Comparison of ENCODE assay signal across 15 cellular contexts in genomic region chr14:100571837-100572236, GRCh38. TPM values are rescaled to one million over a fixed set of nuclear protein-coding genes. Genes with fewer than 3 reads are reported as not detected.
DNase-seq lines count a peak whose midpoint lies in the region; ATAC-seq and TF ChIP-seq lines count a peak whose summit lies in the region.
"Had no signal": no experiment of that assay in that cellular context is flagged by ENCODE, and none has a peak within 500 bp of the region (broad histone marks: within the 10 kb centered on the region; RNA-seq: fewer than 3 reads in every experiment).

No MANE protein-coding gene starts in this region.

- intact Hi-C loops in Right ventricle myocardium inferior (cut with DNase I) (no loop called here), Right ventricle myocardium superior (cut with DNase I) (no loop called here), MCF 10A (cut with micrococcal nuclease) (no loop called here)

- H3K27ac ChIP-seq in trophoblast cell (ENCODE audit: low read depth, low read length): no peak overlapping the region
- H3K27ac ChIP-seq: A549 had no signal

- DNase-seq in Right ventricle myocardium inferior (ENCODE audit: missing footprints): peak; percentile 60
- no peak for DNase-seq in Right ventricle myocardium superior
- DNase-seq in H7: peak; percentile 68
- peak; percentile 67 for DNase-seq in cerebellum (ENCODE audit: low spot score)
- no peak for DNase-seq in MCF 10A (ENCODE audit: unreplicated experiment)
- no peak for DNase-seq in NCI-H1417 treated with DMSO at 0.1 percent for 48 hours (lab: John Stamatoyannopoulos, UW)
- DNase-seq in trophoblast cell: no peak
- DNase-seq: BE2C; Caco-2; CD8-positive, alpha-beta memory T cell; GOT3; HCEC 1CT; IMR-90; KG1 had no signal

- peaks cover 30% of the 10 kb centered on the region for H3K27me3 ChIP-seq in H7 (ENCODE audit: control insufficient read depth, insufficient read depth, low read length)
- H3K27me3 ChIP-seq in trophoblast cell (ENCODE audit: insufficient read depth, low read length): peaks cover 40% of the 10 kb centered on the region

- TF ChIP-seq CTCF in MCF 10A (IDR thresholded peaks at IDR 0.05; ENCODE audit: unreplicated experiment): no peak

- no peak overlapping the region for H4K12ac ChIP-seq in trophoblast cell (ENCODE audit: low read depth, low read length)

- CTCF ChIA-PET in MCF 10A (lab: Yijun Ruan, JAX): no interaction called here

- H3K36me3 ChIP-seq in H7 (replicated peaks; ENCODE audit: control insufficient read depth, insufficient read depth, low read length): no peaks in the 10 kb centered on the region
- H3K36me3 ChIP-seq in trophoblast cell (ENCODE audit: control insufficient read depth in 1 of 2, insufficient read depth in 2 of 2, low read length in 2 of 2): no peaks in the 10 kb centered on the region
- H3K36me3 ChIP-seq: BE2C had no signal

- POLR2A ChIA-PET in MCF 10A (lab: Yijun Ruan, JAX): interaction anchor here (0.7 kb wide), 1 partner anchor 1875 kb away, joined by 3 read pairs; no protein-coding TSS in a partner anchor

- no peak overlapping the region for H4K8ac ChIP-seq in trophoblast cell (ENCODE audit: low read depth, low read length)

- H3K79me2 ChIP-seq in trophoblast cell (ENCODE audit: control insufficient read depth, insufficient read depth, low read length, poor library complexity): no peaks in the 10 kb centered on the region

- H2BK5ac ChIP-seq in trophoblast cell (ENCODE audit: low read depth, low read length, poor library complexity): no peak overlapping the region

- no peak overlapping the region for H3K14ac ChIP-seq in trophoblast cell (ENCODE audit: low read length)

- no TSS peak for BruUV-seq in MCF 10A (replicated peaks; lab: Mats Ljungman, UMichigan)

- no peaks in the 10 kb centered on the region for H3K9me3 Mint-ChIP-seq in MCF 10A (ENCODE audit: unreplicated experiment)
- H3K9me3 Mint-ChIP-seq: CD8-positive, alpha-beta memory T cell had no signal

- H3K9me3 ChIP-seq in trophoblast cell (ENCODE audit: insufficient read depth, low read depth, low read length): no peaks in the 10 kb centered on the region
- H3K9me3 ChIP-seq: A549, BE2C, Caco-2 had no signal

- H3K4me3 ChIP-seq in H7 (ENCODE audit: insufficient read depth, low read depth, low read length): no peak overlapping the region
- no peak overlapping the region for H3K4me3 ChIP-seq in trophoblast cell (ENCODE audit: low read depth, low read length)
- H3K4me3 ChIP-seq: A549 had no signal

- H3K36me3 Mint-ChIP-seq in MCF 10A (ENCODE audit: insufficient read depth, unreplicated experiment): peaks cover 6% of the 10 kb centered on the region
- H3K36me3 Mint-ChIP-seq: CD8-positive, alpha-beta memory T cell had no signal

- no peak overlapping the region for H3K27ac Mint-ChIP-seq in MCF 10A (ENCODE audit: low read depth, unreplicated experiment)
- H3K27ac Mint-ChIP-seq: CD8-positive, alpha-beta memory T cell had no signal

- H3K4me2 ChIP-seq in trophoblast cell (ENCODE audit: low read length): no peak overlapping the region
- H3K4me2 ChIP-seq: A549 had no signal

- H3K4me3 Mint-ChIP-seq in MCF 10A (ENCODE audit: unreplicated experiment): no peak overlapping the region

- ATAC-seq in Right ventricle myocardium inferior (no peak), Right ventricle myocardium superior (ENCODE audit: poor library complexity) (no peak)
- ATAC-seq: A549 had no signal

- H2BK120ac ChIP-seq in trophoblast cell (ENCODE audit: insufficient read depth, low read length, poor library complexity): no peak overlapping the region

- no peaks in the 10 kb centered on the region for H3K79me1 ChIP-seq in trophoblast cell (ENCODE audit: low read length)

- no peaks in the 10 kb centered on the region for H3K4me1 ChIP-seq in trophoblast cell (ENCODE audit: control insufficient read depth in 1 of 2, insufficient read depth in 2 of 2, low read length in 2 of 2)
- H3K4me1 ChIP-seq: Caco-2 had no signal

- H3K23ac ChIP-seq in trophoblast cell (ENCODE audit: low read length): no peak overlapping the region

- H3K9ac ChIP-seq in trophoblast cell (ENCODE audit: low read length): no peak overlapping the region

- peaks cover 11% of the 10 kb centered on the region for H3K27me3 Mint-ChIP-seq in MCF 10A (ENCODE audit: insufficient read depth, unreplicated experiment)

- H3K4me1 Mint-ChIP-seq in MCF 10A (ENCODE audit: insufficient read depth, unreplicated experiment): no peaks in the 10 kb centered on the region

- H4K91ac ChIP-seq in trophoblast cell (ENCODE audit: low read depth, low read length): no peak overlapping the region

- H2BK12ac ChIP-seq in trophoblast cell (ENCODE audit: low read length): no peak overlapping the region

- WGBS in trophoblast cell (ENCODE audit: extremely low coverage, insufficient coverage, insufficient read length): no CpG with 5 or more reads among the region's 16 CpGs

- H3K18ac ChIP-seq in trophoblast cell (ENCODE audit: low read length): no peak overlapping the region

- no peak overlapping the region for H3K4ac ChIP-seq in trophoblast cell (ENCODE audit: low read depth, low read length)

- H2AFZ ChIP-seq in trophoblast cell (ENCODE audit: insufficient read depth, low read length, poor library complexity): no peak overlapping the region

- no peak overlapping the region for H2AK5ac ChIP-seq in trophoblast cell (ENCODE audit: low read length)

RNA-seq across cellular contexts. Expression of gene BEGAIN, which starts 15.4 kb away (rescaled TPM):
- 0.68 TPM for total RNA-seq in Right ventricle myocardium inferior
- 0.46 TPM for total RNA-seq in Right ventricle myocardium superior
- total RNA-seq in H7 (2014; rRNA removed; shearing (Covaris generic)): 1.3 and 3.3 TPM in 2 replicates
- 6.0 TPM for total RNA-seq in cerebellum
- total RNA-seq in MCF 10A (2022): 3.6 and 7.0 TPM in 2 replicates
- 0.01 TPM in 1 of 2 replicates, not detected in the other for polyA plus RNA-seq in trophoblast cell (2013)

Comparison
In these comparisons a context has a peak if more than half of its experiments do, and no peak if none do; other contexts are left out.
1. DNase-seq: peak in Right ventricle myocardium inferior (single experiment), H7 (single experiment) and cerebellum (single experiment); none in Right ventricle myocardium superior (single experiment), MCF 10A (single experiment), NCI-H1417 treated with DMSO at 0.1 percent for 48 hours (single experiment) and trophoblast cell (0 of 2).